ENCODE assay signal across 1 cellular context in the genomic region with DNA sequence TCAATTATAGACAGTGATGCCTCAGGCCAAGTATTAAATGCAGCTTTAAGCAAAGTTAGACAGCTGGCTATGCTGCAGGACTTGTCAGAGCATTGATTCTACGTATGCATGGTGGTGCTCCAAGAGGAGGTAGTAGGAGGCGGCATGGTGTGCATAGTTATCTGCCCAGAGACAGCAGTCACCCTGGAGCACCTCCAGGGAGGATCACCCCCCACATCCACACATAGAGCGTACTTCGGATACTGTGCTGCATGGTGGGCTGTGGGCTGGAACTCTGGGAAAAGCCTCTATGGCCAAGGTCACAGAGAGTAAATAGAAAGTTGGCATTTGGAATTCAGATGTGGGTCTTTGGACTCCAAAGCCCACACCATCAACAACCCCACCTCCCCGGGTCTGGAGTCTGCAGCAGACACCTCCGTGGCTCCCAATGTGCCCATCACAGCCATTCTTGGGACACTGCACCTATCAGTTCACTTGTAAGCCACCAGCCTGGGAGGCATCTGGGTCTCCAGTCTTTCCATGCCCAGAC.
TF ChIP-seq lines count a peak whose summit lies in the region.

No MANE protein-coding gene starts in this region.

TF ChIP-seq in HepG2, 621 proteins besides CTCF, POLR2A, EP300 and RAD21 (continued from another document and continues in another):
- TF ChIP-seq ZNF280D (CRISPR knock-in tag; IDR thresholded peaks at IDR 0.05) (no peak), PHF5A (CRISPR knock-in tag; IDR thresholded peaks at IDR 0.05; ENCODE audit: low read depth, unreplicated experiment) (no peak), SMAD9 (CRISPR knock-in tag; IDR thresholded peaks at IDR 0.05) (no peak), ZBTB21 (CRISPR knock-in tag; IDR thresholded peaks at IDR 0.05) (no peak), NPAS2 (CRISPR knock-in tag; IDR thresholded peaks at IDR 0.05; ENCODE audit: borderline replicate concordance) (no peak), SYNCRIP (IDR thresholded peaks at IDR 0.05; ENCODE audit: insufficient read depth, low read depth, low read length) (no peak), ZNF687 (CRISPR knock-in tag; IDR thresholded peaks at IDR 0.05) (no peak), ZNF263 (CRISPR knock-in tag; IDR thresholded peaks at IDR 0.05) (peak; percentile 99), FIP1L1 (IDR thresholded peaks at IDR 0.05; ENCODE audit: borderline replicate concordance, insufficient read depth, low read depth, low read length) (no peak), U2AF1 (optimal IDR thresholded peaks at IDR 0.05; ENCODE audit: low read depth, low read length) (no peak), ZNF10 (CRISPR knock-in tag; IDR thresholded peaks at IDR 0.05; ENCODE audit: borderline replicate concordance, low read depth) (no peak), ATM (IDR thresholded peaks at IDR 0.05; ENCODE audit: borderline replicate concordance) (no peak), CREB3 (CRISPR knock-in tag; IDR thresholded peaks at IDR 0.05) (no peak), PLRG1 (conservative IDR thresholded peaks at IDR 0.05) (no peak), RFX3 (CRISPR knock-in tag; IDR thresholded peaks at IDR 0.05) (no peak), YY1 (IDR thresholded peaks at IDR 0.05; ENCODE audit: insufficient read depth, insufficient replicate concordance, low read depth, low read length) (no peak), MTA3 (CRISPR knock-in tag; IDR thresholded peaks at IDR 0.05) (no peak), ZNF292 (CRISPR knock-in tag; IDR thresholded peaks at IDR 0.05; ENCODE audit: borderline replicate concordance, low read depth) (no peak), ZSCAN30 (CRISPR knock-in tag; IDR thresholded peaks at IDR 0.05) (no peak), STAT6 (CRISPR knock-in tag; IDR thresholded peaks at IDR 0.05; ENCODE audit: borderline replicate concordance) (no peak), ZNF136 (CRISPR knock-in tag; IDR thresholded peaks at IDR 0.05; ENCODE audit: low read depth) (no peak), POLR2G (IDR thresholded peaks at IDR 0.05; ENCODE audit: low read depth, low read length) (no peak)
- TF ChIP-seq, protein P1, sequence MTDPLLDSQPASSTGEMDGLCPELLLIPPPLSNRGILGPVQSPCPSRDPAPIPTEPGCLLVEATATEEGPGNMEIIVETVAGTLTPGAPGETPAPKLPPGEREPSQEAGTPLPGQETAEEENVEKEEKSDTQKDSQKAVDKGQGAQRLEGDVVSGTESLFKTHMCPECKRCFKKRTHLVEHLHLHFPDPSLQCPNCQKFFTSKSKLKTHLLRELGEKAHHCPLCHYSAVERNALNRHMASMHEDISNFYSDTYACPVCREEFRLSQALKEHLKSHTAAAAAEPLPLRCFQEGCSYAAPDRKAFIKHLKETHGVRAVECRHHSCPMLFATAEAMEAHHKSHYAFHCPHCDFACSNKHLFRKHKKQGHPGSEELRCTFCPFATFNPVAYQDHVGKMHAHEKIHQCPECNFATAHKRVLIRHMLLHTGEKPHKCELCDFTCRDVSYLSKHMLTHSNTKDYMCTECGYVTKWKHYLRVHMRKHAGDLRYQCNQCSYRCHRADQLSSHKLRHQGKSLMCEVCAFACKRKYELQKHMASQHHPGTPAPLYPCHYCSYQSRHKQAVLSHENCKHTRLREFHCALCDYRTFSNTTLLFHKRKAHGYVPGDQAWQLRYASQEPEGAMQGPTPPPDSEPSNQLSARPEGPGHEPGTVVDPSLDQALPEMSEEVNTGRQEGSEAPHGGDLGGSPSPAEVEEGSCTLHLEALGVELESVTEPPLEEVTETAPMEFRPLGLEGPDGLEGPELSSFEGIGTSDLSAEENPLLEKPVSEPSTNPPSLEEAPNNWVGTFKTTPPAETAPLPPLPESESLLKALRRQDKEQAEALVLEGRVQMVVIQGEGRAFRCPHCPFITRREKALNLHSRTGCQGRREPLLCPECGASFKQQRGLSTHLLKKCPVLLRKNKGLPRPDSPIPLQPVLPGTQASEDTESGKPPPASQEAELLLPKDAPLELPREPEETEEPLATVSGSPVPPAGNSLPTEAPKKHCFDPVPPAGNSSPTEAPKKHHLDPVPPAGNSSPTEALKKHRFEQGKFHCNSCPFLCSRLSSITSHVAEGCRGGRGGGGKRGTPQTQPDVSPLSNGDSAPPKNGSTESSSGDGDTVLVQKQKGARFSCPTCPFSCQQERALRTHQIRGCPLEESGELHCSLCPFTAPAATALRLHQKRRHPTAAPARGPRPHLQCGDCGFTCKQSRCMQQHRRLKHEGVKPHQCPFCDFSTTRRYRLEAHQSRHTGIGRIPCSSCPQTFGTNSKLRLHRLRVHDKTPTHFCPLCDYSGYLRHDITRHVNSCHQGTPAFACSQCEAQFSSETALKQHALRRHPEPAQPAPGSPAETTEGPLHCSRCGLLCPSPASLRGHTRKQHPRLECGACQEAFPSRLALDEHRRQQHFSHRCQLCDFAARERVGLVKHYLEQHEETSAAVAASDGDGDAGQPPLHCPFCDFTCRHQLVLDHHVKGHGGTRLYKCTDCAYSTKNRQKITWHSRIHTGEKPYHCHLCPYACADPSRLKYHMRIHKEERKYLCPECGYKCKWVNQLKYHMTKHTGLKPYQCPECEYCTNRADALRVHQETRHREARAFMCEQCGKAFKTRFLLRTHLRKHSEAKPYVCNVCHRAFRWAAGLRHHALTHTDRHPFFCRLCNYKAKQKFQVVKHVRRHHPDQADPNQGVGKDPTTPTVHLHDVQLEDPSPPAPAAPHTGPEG (CRISPR knock-in tag; IDR thresholded peaks at IDR 0.05) = no peak
- TF ChIP-seq, protein P2, sequence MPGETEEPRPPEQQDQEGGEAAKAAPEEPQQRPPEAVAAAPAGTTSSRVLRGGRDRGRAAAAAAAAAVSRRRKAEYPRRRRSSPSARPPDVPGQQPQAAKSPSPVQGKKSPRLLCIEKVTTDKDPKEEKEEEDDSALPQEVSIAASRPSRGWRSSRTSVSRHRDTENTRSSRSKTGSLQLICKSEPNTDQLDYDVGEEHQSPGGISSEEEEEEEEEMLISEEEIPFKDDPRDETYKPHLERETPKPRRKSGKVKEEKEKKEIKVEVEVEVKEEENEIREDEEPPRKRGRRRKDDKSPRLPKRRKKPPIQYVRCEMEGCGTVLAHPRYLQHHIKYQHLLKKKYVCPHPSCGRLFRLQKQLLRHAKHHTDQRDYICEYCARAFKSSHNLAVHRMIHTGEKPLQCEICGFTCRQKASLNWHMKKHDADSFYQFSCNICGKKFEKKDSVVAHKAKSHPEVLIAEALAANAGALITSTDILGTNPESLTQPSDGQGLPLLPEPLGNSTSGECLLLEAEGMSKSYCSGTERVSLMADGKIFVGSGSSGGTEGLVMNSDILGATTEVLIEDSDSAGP (CRISPR knock-in tag; IDR thresholded peaks at IDR 0.05; ENCODE audit: borderline replicate concordance) = 0 out of 2 replicates have a peak, but pooled peaks have one; percentile 29
- TF ChIP-seq, protein P3, sequence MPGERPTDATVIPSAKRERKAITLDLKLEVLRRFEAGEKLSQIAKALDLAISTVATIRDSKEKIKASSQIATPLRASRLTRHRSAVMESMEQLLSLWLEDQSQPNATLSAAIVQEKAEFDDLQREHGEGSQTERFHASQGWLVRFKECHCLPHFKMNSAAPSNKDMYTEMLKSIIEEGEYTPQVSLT (CRISPR knock-in tag; IDR thresholded peaks at IDR 0.05; ENCODE audit: borderline replicate concordance, low read depth) = no peak
- TF ChIP-seq, protein P4, sequence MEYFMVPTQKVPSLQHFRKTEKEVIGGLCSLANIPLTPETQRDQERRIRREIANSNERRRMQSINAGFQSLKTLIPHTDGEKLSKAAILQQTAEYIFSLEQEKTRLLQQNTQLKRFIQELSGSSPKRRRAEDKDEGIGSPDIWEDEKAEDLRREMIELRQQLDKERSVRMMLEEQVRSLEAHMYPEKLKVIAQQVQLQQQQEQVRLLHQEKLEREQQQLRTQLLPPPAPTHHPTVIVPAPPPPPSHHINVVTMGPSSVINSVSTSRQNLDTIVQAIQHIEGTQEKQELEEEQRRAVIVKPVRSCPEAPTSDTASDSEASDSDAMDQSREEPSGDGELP (IDR thresholded peaks at IDR 0.05; ENCODE audit: borderline replicate concordance, low read depth) = 0 out of 2 replicates have a peak, but pooled peaks have one; percentile 27
- TF ChIP-seq, protein P5, sequence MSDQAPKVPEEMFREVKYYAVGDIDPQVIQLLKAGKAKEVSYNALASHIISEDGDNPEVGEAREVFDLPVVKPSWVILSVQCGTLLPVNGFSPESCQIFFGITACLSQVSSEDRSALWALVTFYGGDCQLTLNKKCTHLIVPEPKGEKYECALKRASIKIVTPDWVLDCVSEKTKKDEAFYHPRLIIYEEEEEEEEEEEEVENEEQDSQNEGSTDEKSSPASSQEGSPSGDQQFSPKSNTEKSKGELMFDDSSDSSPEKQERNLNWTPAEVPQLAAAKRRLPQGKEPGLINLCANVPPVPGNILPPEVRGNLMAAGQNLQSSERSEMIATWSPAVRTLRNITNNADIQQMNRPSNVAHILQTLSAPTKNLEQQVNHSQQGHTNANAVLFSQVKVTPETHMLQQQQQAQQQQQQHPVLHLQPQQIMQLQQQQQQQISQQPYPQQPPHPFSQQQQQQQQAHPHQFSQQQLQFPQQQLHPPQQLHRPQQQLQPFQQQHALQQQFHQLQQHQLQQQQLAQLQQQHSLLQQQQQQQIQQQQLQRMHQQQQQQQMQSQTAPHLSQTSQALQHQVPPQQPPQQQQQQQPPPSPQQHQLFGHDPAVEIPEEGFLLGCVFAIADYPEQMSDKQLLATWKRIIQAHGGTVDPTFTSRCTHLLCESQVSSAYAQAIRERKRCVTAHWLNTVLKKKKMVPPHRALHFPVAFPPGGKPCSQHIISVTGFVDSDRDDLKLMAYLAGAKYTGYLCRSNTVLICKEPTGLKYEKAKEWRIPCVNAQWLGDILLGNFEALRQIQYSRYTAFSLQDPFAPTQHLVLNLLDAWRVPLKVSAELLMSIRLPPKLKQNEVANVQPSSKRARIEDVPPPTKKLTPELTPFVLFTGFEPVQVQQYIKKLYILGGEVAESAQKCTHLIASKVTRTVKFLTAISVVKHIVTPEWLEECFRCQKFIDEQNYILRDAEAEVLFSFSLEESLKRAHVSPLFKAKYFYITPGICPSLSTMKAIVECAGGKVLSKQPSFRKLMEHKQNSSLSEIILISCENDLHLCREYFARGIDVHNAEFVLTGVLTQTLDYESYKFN (CRISPR knock-in tag; conservative IDR thresholded peaks at IDR 0.05) = peak; percentile 75
